In the genomic region with DNA sequence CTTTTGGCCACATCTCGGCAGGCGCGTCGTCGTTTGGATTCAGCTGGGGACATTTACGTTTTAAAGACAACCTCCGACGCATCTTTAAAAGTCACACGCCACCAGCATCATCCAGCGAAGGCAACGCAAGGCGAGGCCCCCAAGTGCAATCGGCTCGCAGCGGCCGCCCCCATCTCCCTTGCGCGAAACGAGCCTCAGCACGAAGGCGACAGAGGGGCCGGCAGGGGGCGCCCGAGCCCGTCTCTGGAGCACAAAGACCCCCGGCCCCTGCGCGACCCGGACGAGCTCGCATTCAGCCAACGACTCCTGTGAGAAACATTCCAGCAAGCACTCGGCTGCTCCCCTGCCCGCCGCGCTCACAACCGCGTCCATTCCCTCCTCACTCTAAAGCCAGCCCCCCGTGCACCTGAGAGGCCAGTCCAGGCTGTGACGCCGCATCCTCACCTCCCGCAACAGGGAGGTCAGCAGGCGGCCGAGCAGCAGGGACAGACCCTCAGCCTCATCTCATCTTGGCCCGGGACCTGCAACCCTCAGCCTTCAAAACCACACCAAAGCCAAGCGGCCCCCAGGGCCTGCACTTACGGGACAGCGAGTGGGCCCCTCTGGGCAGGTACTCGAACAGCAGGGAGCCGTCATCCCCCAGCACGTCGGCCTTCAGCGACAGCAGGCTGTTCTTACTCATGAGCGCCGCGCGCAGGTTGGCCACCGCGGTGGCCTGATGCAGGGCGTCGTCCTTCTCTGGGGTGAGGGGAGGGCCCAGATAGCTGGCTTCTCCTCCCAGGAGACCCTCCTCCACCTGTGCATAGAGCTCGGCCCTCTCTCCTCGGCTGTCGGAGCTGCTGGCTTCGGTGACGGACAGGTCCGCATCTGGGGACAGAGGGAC, we compare ENCODE assay signal across 9 cellular contexts. TPM values are rescaled to one million over a fixed set of nuclear protein-coding genes. Genes with fewer than 3 reads are reported as not detected.
DNase-seq lines count a peak whose midpoint lies in the region; ATAC-seq and TF ChIP-seq lines count a peak whose summit lies in the region.
"Had no signal": no experiment of that assay in that cellular context is flagged by ENCODE, and none has a peak within 500 bp of the region (broad histone marks: within the 10 kb centered on the region; RNA-seq: fewer than 3 reads in every experiment).

No MANE protein-coding gene starts in this region.

- H3K27me3 Mint-ChIP-seq in T-helper 2 cell treated with Interferon-gamma antibody and Interleukin-4, amounts not matched to agents 5 μg/mL and 100 μg/mL, for 36 hours (ENCODE audit: low read depth): no peaks in the 10 kb centered on the region
- H3K27me3 Mint-ChIP-seq: naive B cell had no signal

- H3K36me3 ChIP-seq in GM06990 (ENCODE audit: control insufficient read depth, insufficient read depth, low read length): no peaks in the 10 kb centered on the region
- H3K36me3 ChIP-seq in WERI-Rb-1: no peaks in the 10 kb centered on the region
- no peaks in the 10 kb centered on the region for H3K36me3 ChIP-seq in ovary

- 28 to 39% (median 29%) methylated on average over 65 to 67 of the region's 67 CpGs for WGBS in ovary, 3 donors

- no peak for TF ChIP-seq EP300 in ovary (IDR thresholded peaks at IDR 0.05)

- no peaks in the 10 kb centered on the region for H3K9me3 Mint-ChIP-seq in T-helper 2 cell treated with Interferon-gamma antibody and Interleukin-4, amounts not matched to agents 5 μg/mL and 100 μg/mL, for 36 hours
- H3K9me3 Mint-ChIP-seq: naive B cell had no signal

- H3K9me3 ChIP-seq in WERI-Rb-1 (ENCODE audit: severe bottlenecking): no peaks in the 10 kb centered on the region
- H3K9me3 ChIP-seq in ovary: no peaks in the 10 kb centered on the region

- H3K4me1 Mint-ChIP-seq in T-helper 2 cell treated with Interferon-gamma antibody and Interleukin-4, amounts not matched to agents 5 μg/mL and 100 μg/mL, for 36 hours (ENCODE audit: low read depth): no peaks in the 10 kb centered on the region

- intact Hi-C loops in ovary (cut with DNase I): loop anchor here in 3 of 4 donors (2.0 to 10.0 kb wide), 3 partner anchors 82 to 199 kb away; a partner anchor contains a TSS

- peaks cover 20% of the 10 kb centered on the region for H3K4me1 ChIP-seq in ovary (ENCODE audit: insufficient read depth)

- H3K36me3 Mint-ChIP-seq in T-helper 2 cell treated with Interferon-gamma antibody and Interleukin-4, amounts not matched to agents 5 μg/mL and 100 μg/mL, for 36 hours (ENCODE audit: low read depth): no peaks in the 10 kb centered on the region
- H3K36me3 Mint-ChIP-seq: naive B cell had no signal

- TF ChIP-seq POLR2A in ovary (IDR thresholded peaks at IDR 0.05): peak; percentile 10

- H3K27ac Mint-ChIP-seq in T-helper 2 cell treated with Interferon-gamma antibody and Interleukin-4, amounts not matched to agents 5 μg/mL and 100 μg/mL, for 36 hours: no peak overlapping the region

- no peak overlapping the region for H3K4me3 ChIP-seq in GM06990 (replicated peaks; ENCODE audit: low read depth, low read length)
- H3K4me3 ChIP-seq in WERI-Rb-1 (ENCODE audit: low read depth, low read length): no peak overlapping the region
- no peak overlapping the region for H3K4me3 ChIP-seq in ovary

- H3K27me3 ChIP-seq in GM06990 (replicated peaks; ENCODE audit: control insufficient read depth, insufficient read depth, low read length) (no peaks in the 10 kb centered on the region), WERI-Rb-1 (ENCODE audit: insufficient read depth, low read depth, severe bottlenecking) (no peaks in the 10 kb centered on the region), ovary (no peaks in the 10 kb centered on the region)

- TF ChIP-seq CTCF in GM06990 (IDR thresholded peaks at IDR 0.05; ENCODE audit: insufficient read depth, low read length, poor library complexity, severe bottlenecking) (peak; percentile 10), WERI-Rb-1 (IDR thresholded peaks at IDR 0.05; ENCODE audit: low read depth, low read length) (peak; percentile 65), ovary (IDR thresholded peaks at IDR 0.05) (peak; percentile 80 to 84 (median 82))

- DNase-seq in GM06990 (ENCODE audit: extremely low read depth, insufficient read length) (no peak), WERI-Rb-1 (peak; percentile 29), fibroblast of peridontal ligament (ENCODE audit: extremely low read depth) (peak; percentile 5), ovary (peak; percentile 65 to 85 (median 80)), NCI-H748 (lab: John Stamatoyannopoulos, UW; ENCODE audit: unreplicated experiment) (no peak)
- no peak for DNase-seq in T-helper 2 cell treated with Interferon-gamma antibody and Interleukin-4, amounts not matched to agents 5 μg/mL and 100 μg/mL, for 36 hours (ENCODE audit: low spot score)
- DNase-seq: naive B cell had no signal

- ATAC-seq in HG02973 (IDR thresholded peaks at IDR 0.05; ENCODE audit: unreplicated experiment) (no peak), HG03108 (IDR thresholded peaks at IDR 0.05; ENCODE audit: unreplicated experiment) (no peak)

- H3K4me3 Mint-ChIP-seq in T-helper 2 cell treated with Interferon-gamma antibody and Interleukin-4, amounts not matched to agents 5 μg/mL and 100 μg/mL, for 36 hours: no peak overlapping the region

- H3K27ac ChIP-seq in WERI-Rb-1: no peak overlapping the region
- H3K27ac ChIP-seq in ovary: peak overlapping the region; percentile 51 to 58

RNA-seq across cellular contexts. Expression of a gene that starts 35.8 kb away (rescaled TPM):
- total RNA-seq in ovary: 100 to 1,000 TPM in 5 of 7 donors, 10 to 100 TPM in 2; 20.6 to 199 (median 104) TPM
- 10 to 100 TPM in 1 of 2 donors, 1 to 10 TPM in 1; 2.2 to 66.7 TPM for polyA plus RNA-seq in ovary

RNA-seq across cellular contexts. Expression of a gene that starts 38.9 kb away (rescaled TPM):
- 10 to 100 TPM in 4 of 7 donors, 1 to 10 TPM in 3; 7.5 to 21.6 (median 13.7) TPM for total RNA-seq in ovary
- 10 to 100 TPM in 1 of 2 donors, under 1 TPM in 1; 0.15 to 15.6 TPM for polyA plus RNA-seq in ovary

RNA-seq across cellular contexts. Expression of a gene that starts 55.7 kb away (rescaled TPM):
- 10 to 100 TPM; 11.4 to 55.1 (median 35.2) TPM for total RNA-seq in ovary
- polyA plus RNA-seq in ovary: 10 to 100 TPM in 1 of 2 donors, 1 to 10 TPM in 1; 4.1 to 12.2 TPM

Comparison
In these comparisons a context has a peak if more than half of its experiments do, and no peak if none do; other contexts are left out.
1. DNase-seq: peak in WERI-Rb-1 (single experiment), fibroblast of peridontal ligament (single experiment) and ovary (5 of 5); none in GM06990 (single experiment), NCI-H748 (single experiment) and T-helper 2 cell treated with Interferon-gamma antibody and Interleukin-4, amounts not matched to agents 5 μg/mL and 100 μg/mL, for 36 hours (single experiment).
2. CTCF ChIP-seq: peak in every context shown above with its lines; median percentile 82 in ovary; 65 in WERI-Rb-1; 10 in GM06990.